8 cellular contexts compared by ENCODE assay signal in the genomic region with DNA sequence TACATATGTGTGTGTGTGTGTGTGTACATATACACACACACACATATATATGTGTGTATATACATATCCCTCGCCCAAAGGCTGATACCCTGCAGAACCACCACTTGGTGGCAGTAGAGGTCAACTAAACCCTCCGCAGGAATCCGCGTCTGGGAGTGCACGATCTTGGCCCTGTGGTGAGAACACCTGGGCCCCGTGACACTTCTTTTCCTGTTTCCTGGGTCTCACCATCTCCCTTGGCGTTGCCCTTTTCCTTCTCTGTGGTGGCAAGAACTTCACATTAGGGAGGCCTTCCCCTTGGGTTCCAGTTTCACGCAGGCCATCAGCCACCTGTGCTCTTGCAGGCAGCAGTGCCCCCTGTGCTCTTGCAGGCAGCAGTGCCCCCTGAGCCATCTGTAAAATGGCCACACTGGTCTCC. TPM values are rescaled to one million over a fixed set of nuclear protein-coding genes. Genes with fewer than 3 reads are reported as not detected.
DNase-seq lines count a peak whose midpoint lies in the region; ATAC-seq and TF ChIP-seq lines count a peak whose summit lies in the region.

No MANE protein-coding gene starts in this region.

- peaks cover 14% of the 10 kb centered on the region for H3K27me3 ChIP-seq in BE2C

- DNase-seq in BE2C (peak; percentile 69), NCI-H345 (lab: John Stamatoyannopoulos, UW) (peak; percentile 75), dermis microvascular lymphatic vessel endothelial cell (ENCODE audit: low read depth in 2 of 2) (peak; percentile 27 to 67), medulla oblongata (ENCODE audit: extremely low spot score) (peak; percentile 67)
- peak; percentile 76 for DNase-seq in activated CD4-positive, alpha-beta T cell treated with anti-CD3 and anti-CD28 coated beads for 48 hours
- peak; percentile 13 to 40 for DNase-seq in stimulated activated CD8-positive, alpha-beta memory T cell treated with anti-CD3 and anti-CD28 coated beads, Interleukin-2, amount 100 ng/mL, for 1 hour (ENCODE audit: low read depth in 2 of 2)

- no peaks in the 10 kb centered on the region for H3K9me3 ChIP-seq in BE2C

- H3K4me1 ChIP-seq in BE2C = no peaks in the 10 kb centered on the region

- ATAC-seq in GM19025 (IDR thresholded peaks at IDR 0.05; ENCODE audit: low read depth, unreplicated experiment) (peak; percentile 78), HG03159 (IDR thresholded peaks at IDR 0.05; ENCODE audit: unreplicated experiment) (peak; percentile 86)

- H3K4me3 ChIP-seq in BE2C (ENCODE audit: low read depth, low read length) = no peak overlapping the region

- TF ChIP-seq CTCF in BE2C (IDR thresholded peaks at IDR 0.05; ENCODE audit: low read depth, low read length) = peak; percentile 85

- H3K36me3 ChIP-seq in BE2C = no peaks in the 10 kb centered on the region

RNA-seq across cellular contexts. Expression of a gene that starts 8.2 kb away (rescaled TPM):
- polyA plus RNA-seq in BE2C (2012; ENCODE audit: insufficient read depth, insufficient read length, low read depth) = not detected
- not detected in 2 replicates for total RNA-seq in dermis microvascular lymphatic vessel endothelial cell

RNA-seq across cellular contexts. Expression of a gene that starts 53.0 kb away (rescaled TPM):
- polyA plus RNA-seq in BE2C (2012; ENCODE audit: insufficient read depth, insufficient read length, low read depth) = not detected
- total RNA-seq in dermis microvascular lymphatic vessel endothelial cell = not detected in 2 replicates
